In genomic region chr2:220446106-220446712, GRCh38 we compare ENCODE assay signal across 17 cellular contexts.
A peak's percentile ranks its signal among the peaks of the same experiment; 100 is the strongest.
DNase-seq lines count a peak whose midpoint lies in the region; FAIRE-seq and TF ChIP-seq lines count a peak whose summit lies in the region.
"Had no signal": no experiment of that assay in that cellular context is flagged by ENCODE, and none has a peak within 500 bp of the region (broad histone marks: within the 10 kb centered on the region; RNA-seq: fewer than 3 reads in every experiment).

No MANE protein-coding gene starts in this region.

- no peak overlapping the region for H4K8ac ChIP-seq in H1 (ENCODE audit: extremely low read depth, insufficient read depth, low read length)

- no peak overlapping the region for H3K14ac ChIP-seq in H1 (ENCODE audit: insufficient read length)

- no peak overlapping the region for H3K56ac ChIP-seq in H1 (replicated peaks; ENCODE audit: insufficient read length, low read depth, low read length)

- H3K4me2 ChIP-seq in H1 (ENCODE audit: insufficient read depth in 1 of 2, low read depth in 2 of 2, low read length in 2 of 2), result no peak overlapping the region
- no peak overlapping the region for H3K4me2 ChIP-seq in MM.1S (ENCODE audit: low read depth, low read length)
- H3K4me2 ChIP-seq: BLaER1 treated with 17β-estradiol and CSF1 and Interleukin-3, amounts not matched to agents 10 nM and 100 nM had no signal

- TF ChIP-seq POLR2A in H1 (IDR thresholded peaks at IDR 0.05; ENCODE audit: control extremely low read depth in 1 of 2, low read depth in 2 of 2, low read length in 2 of 2), result no peak

- no peak for TF ChIP-seq CTCF in H1 (IDR thresholded peaks at IDR 0.05; ENCODE audit: control extremely low read depth in 1 of 3, insufficient read depth in 1 of 3, low read depth in 1 of 3, low read length in 3 of 3)
- no peak for TF ChIP-seq CTCF in MM.1S (IDR thresholded peaks at IDR 0.05; ENCODE audit: low read length)

- TF ChIP-seq EP300 in H1 (IDR thresholded peaks at IDR 0.05; ENCODE audit: borderline replicate concordance in 1 of 2, low read depth in 2 of 2, low read length in 2 of 2), result no peak

- CTCF ChIA-PET in H1 (lab: Charles Lee; ENCODE audit: partially characterized antibody), result interaction anchor here (0.7 to 2.1 kb wide), 2 partner anchors 10 to 283 kb away, joined by 3 to 5 read pairs; no protein-coding TSS in a partner anchor

- WGBS in H1 (ENCODE audit: extremely low coverage in 1 of 2, insufficient coverage in 1 of 2, insufficient read length in 1 of 2, insufficient replicate concordance in 2 of 2, low coverage in 1 of 2, low lambda C conversion rate in 2 of 2, missing lambda C conversion rate in 1 of 2), 2 experiments, result 94% methylated on average over 8 of the region's 8 CpGs; no CpG with 5 or more reads in 1 of the 2 experiments

- H3K23me2 ChIP-seq in H1 (ENCODE audit: low read depth, low read length), result no peaks in the 10 kb centered on the region

- H3K9me2 ChIP-seq in MM.1S (replicated peaks; ENCODE audit: insufficient read depth, low read length), result no peaks in the 10 kb centered on the region

- H3K18ac ChIP-seq in H1 (ENCODE audit: extremely low read depth, low read length), result no peak overlapping the region

- H3K4me1 ChIP-seq in H1 (replicated peaks in 1 of 4; ENCODE audit: control insufficient read depth in 3 of 4, insufficient read depth in 4 of 4, low read length in 3 of 4) (peaks cover 0 to 3% (median 0%) of the 10 kb centered on the region in 4 experiments; a peak in 1 of 7 replicates), MM.1S (ENCODE audit: low read length) (no peaks in the 10 kb centered on the region)
- H3K4me1 ChIP-seq: BLaER1 treated with 17β-estradiol and CSF1 and Interleukin-3, amounts not matched to agents 10 nM and 100 nM had no signal

- H2BK15ac ChIP-seq in H1 (ENCODE audit: low read length), result no peak overlapping the region

- FAIRE-seq in H1 (lab: Jason Lieb, UNC), result no peak
- FAIRE-seq: GM12892, GM18507, K562 had no signal

- DNase-seq in NCI-H748 (lab: John Stamatoyannopoulos, UW; ENCODE audit: unreplicated experiment) (peak; percentile 5), NCI-H748 treated with DMSO at 0.1 percent for 48 hours (lab: John Stamatoyannopoulos, UW) (no peak), RPMI7951 (ENCODE audit: low read depth) (peak; percentile 63), H1 (ENCODE audit: low read depth in 1 of 2, low spot score in 2 of 2) (no peak), putamen (ENCODE audit: low spot score) (peak; percentile 23), NCI-H774 (lab: John Stamatoyannopoulos, UW) (no peak), occipital lobe (lab: John Stamatoyannopoulos, UW) (no peak), MM.1S (no peak)
- DNase-seq: CD8-positive, alpha-beta memory T cell; COR-L47; DMS 273 treated with DMSO at 0.1 percent for 48 hours; GDM1 had no signal

- H4K91ac ChIP-seq in H1 (replicated peaks; ENCODE audit: insufficient read length, low read length), result no peak overlapping the region

- H4K20me1 ChIP-seq in H1 (replicated peaks in 1 of 2; ENCODE audit: control insufficient read depth in 1 of 2, insufficient read depth in 2 of 2, low read length in 2 of 2), result no peaks in the 10 kb centered on the region
- no peaks in the 10 kb centered on the region for H4K20me1 ChIP-seq in MM.1S (ENCODE audit: insufficient read depth, low read length)
- H4K20me1 ChIP-seq: BLaER1 treated with 17β-estradiol and CSF1 and Interleukin-3, amounts not matched to agents 10 nM and 100 nM had no signal

- H3K27ac ChIP-seq in H1 (ENCODE audit: low read depth, low read length) (no peak overlapping the region), MM.1S (ENCODE audit: low read length) (no peak overlapping the region)
- H3K27ac ChIP-seq: 22Rv1; BLaER1 treated with 17β-estradiol and CSF1 and Interleukin-3, amounts not matched to agents 10 nM and 100 nM had no signal

- no peaks in the 10 kb centered on the region for H3F3A ChIP-seq in MM.1S (ENCODE audit: insufficient read depth, low read length)

- H2BK120ac ChIP-seq in H1 (replicated peaks; ENCODE audit: low read depth, low read length), result no peak overlapping the region

- no peak overlapping the region for H2AK5ac ChIP-seq in H1 (ENCODE audit: low read depth, low read length)

- no peak overlapping the region for H2BK20ac ChIP-seq in H1 (ENCODE audit: low read length)

- no peak overlapping the region for H2BK12ac ChIP-seq in H1 (ENCODE audit: low read depth, low read length)

- 0 out of 2 replicates have a peak overlapping the region, but pooled peaks have one; percentile 62 for H2AFZ ChIP-seq in H1 (ENCODE audit: low read length)
- H2AFZ ChIP-seq in MM.1S (ENCODE audit: low read length), result no peak overlapping the region

- H3K9me3 ChIP-seq in H1 (ENCODE audit: insufficient read depth in 2 of 2, low read depth in 1 of 2, low read length in 1 of 2) (no peaks in the 10 kb centered on the region), MM.1S (replicated peaks; ENCODE audit: insufficient read depth, low read length) (no peaks in the 10 kb centered on the region)

- no peak overlapping the region for H3K4ac ChIP-seq in H1 (replicated peaks; ENCODE audit: insufficient read length, low read depth, low read length)

- H3K36me3 ChIP-seq in H1 (ENCODE audit: control insufficient read depth in 2 of 4, insufficient read depth in 4 of 4, low read length in 3 of 4) (no peaks in the 10 kb centered on the region), MM.1S (replicated peaks; ENCODE audit: insufficient read depth, low read length) (no peaks in the 10 kb centered on the region)
- H3K36me3 ChIP-seq: BLaER1 treated with 17β-estradiol and CSF1 and Interleukin-3, amounts not matched to agents 10 nM and 100 nM had no signal

- H3K79me2 ChIP-seq in H1 (ENCODE audit: control insufficient read depth in 1 of 2, insufficient read depth in 2 of 2, low read length in 2 of 2) (no peaks in the 10 kb centered on the region), MM.1S (ENCODE audit: low read length) (no peaks in the 10 kb centered on the region)

- no peaks in the 10 kb centered on the region for H3K79me1 ChIP-seq in H1 (ENCODE audit: low read depth, low read length)

- H3K23ac ChIP-seq in H1 (ENCODE audit: insufficient read length), result no peak overlapping the region

- no peak overlapping the region for H4K5ac ChIP-seq in H1 (ENCODE audit: insufficient read length, low read depth, low read length)

- H3K4me3 ChIP-seq in H1 (ENCODE audit: extremely low read depth in 1 of 4, insufficient read depth in 2 of 4, low read depth in 3 of 4, low read length in 4 of 4) (no peak overlapping the region), MM.1S (ENCODE audit: low read length) (no peak overlapping the region)
- H3K4me3 ChIP-seq: BLaER1 treated with 17β-estradiol and CSF1 and Interleukin-3, amounts not matched to agents 10 nM and 100 nM; K562 had no signal

- no peak for TF ChIP-seq RAD21 in H1 (IDR thresholded peaks at IDR 0.05 in 1 of 2, conservative IDR thresholded peaks at IDR 0.05 in 1 of 2; ENCODE audit: low read depth in 2 of 2, low read length in 2 of 2)

- H3K9ac ChIP-seq in H1 (replicated peaks in 1 of 4; ENCODE audit: extremely low read depth in 1 of 4, low read depth in 3 of 4, low read length in 3 of 4) (no peak overlapping the region), MM.1S (ENCODE audit: low read length) (no peak overlapping the region)
- H3K9ac ChIP-seq: BLaER1 treated with 17β-estradiol and CSF1 and Interleukin-3, amounts not matched to agents 10 nM and 100 nM had no signal

- POLR2A ChIA-PET in H1 (lab: Charles Lee; ENCODE audit: partially characterized antibody), result no interaction called here

- H3K27me3 ChIP-seq in H1 (replicated peaks in 1 of 4; ENCODE audit: control insufficient read depth in 3 of 4, extremely low read depth in 1 of 4, insufficient read depth in 3 of 4, low read length in 3 of 4) (no peaks in the 10 kb centered on the region), MM.1S (replicated peaks; ENCODE audit: insufficient read depth, low read length) (no peaks in the 10 kb centered on the region)
- H3K27me3 ChIP-seq: BLaER1 treated with 17β-estradiol and CSF1 and Interleukin-3, amounts not matched to agents 10 nM and 100 nM had no signal

- H2BK5ac ChIP-seq in H1 (ENCODE audit: low read depth, low read length), result no peak overlapping the region

TF ChIP-seq in H1, 55 proteins besides CTCF, POLR2A, EP300 and RAD21:
- TF ChIP-seq ASH2L (IDR thresholded peaks at IDR 0.05; ENCODE audit: low read length) (no peak), TAF7 (optimal IDR thresholded peaks at IDR 0.05; ENCODE audit: borderline replicate concordance, low read depth, low read length) (no peak), SP2 (IDR thresholded peaks at IDR 0.05; ENCODE audit: low read length) (no peak), KDM5A (IDR thresholded peaks at IDR 0.05; ENCODE audit: low read length) (no peak), CBX5 (IDR thresholded peaks at IDR 0.05; ENCODE audit: low read depth, low read length) (no peak), SRF (IDR thresholded peaks at IDR 0.05; ENCODE audit: low read depth, low read length) (no peak), CEBPB (IDR thresholded peaks at IDR 0.05; ENCODE audit: low read depth, low read length) (no peak), CBX8 (IDR thresholded peaks at IDR 0.05; ENCODE audit: borderline replicate concordance, low read depth, low read length) (no peak)

Comparison
In these comparisons a context has a peak if more than half of its experiments do, and no peak if none do; other contexts are left out.
1. DNase-seq: peak in NCI-H748 (single experiment), RPMI7951 (single experiment) and putamen (single experiment); none in NCI-H748 treated with DMSO at 0.1 percent for 48 hours (single experiment), H1 (0 of 2), NCI-H774 (single experiment), occipital lobe (single experiment) and MM.1S (single experiment).